In genomic region chr14:77097689-77098469, GRCh38 we compare ENCODE assay signal across 8 cellular contexts. TPM values are rescaled to one million over a fixed set of nuclear protein-coding genes. Genes with fewer than 3 reads are reported as not detected.
DNase-seq lines count a peak whose midpoint lies in the region; ATAC-seq and TF ChIP-seq lines count a peak whose summit lies in the region.

TSS of gene CIPC (plus strand) at chr14:77098258. CDS start at chr14:77105709, 7,451 bp downstream.

- no peak for TF ChIP-seq CTCF in BE2C (IDR thresholded peaks at IDR 0.05; ENCODE audit: low read depth, low read length)
- no peak for TF ChIP-seq CTCF in colonic mucosa (IDR thresholded peaks at IDR 0.05)

- peak within 1 kb of the TSS; percentile 96 for H3K4me3 ChIP-seq in BE2C (ENCODE audit: low read depth, low read length)
- H3K4me3 ChIP-seq in colonic mucosa = peak within 1 kb of the TSS; percentile 70

- no peaks in the 10 kb centered on the region for H3K27me3 ChIP-seq in BE2C
- no peaks in the 10 kb centered on the region for H3K27me3 ChIP-seq in colonic mucosa

- H3K27ac ChIP-seq in colonic mucosa = peak within 1 kb of the TSS; percentile 98

- intact Hi-C loops in colonic mucosa (cut with DNase I) = no loop called here

- peak within 1 kb of the TSS; percentile 98 to 99 for H3K9ac ChIP-seq in colonic mucosa (ENCODE audit: low read depth in 2 of 2, low read length in 2 of 2)

- ATAC-seq in HG03460 (IDR thresholded peaks at IDR 0.05; ENCODE audit: unreplicated experiment) = peak; percentile 80

- peaks cover 3% of the 10 kb centered on the region; the same call in 1 of the 2 replicates for H3K4me1 ChIP-seq in BE2C
- H3K4me1 ChIP-seq in colonic mucosa = peaks cover 14% of the 10 kb centered on the region

- no peaks in the 10 kb centered on the region for H3K9me3 ChIP-seq in BE2C
- H3K9me3 ChIP-seq in colonic mucosa = no peaks in the 10 kb centered on the region

- DNase-seq in BE2C (peak; percentile 100), GM19240 (ENCODE audit: insufficient read length, low spot score) (peak; percentile 86), NCI-H526 (lab: John Stamatoyannopoulos, UW) (peak; percentile 96 to 99), colonic mucosa (peak; percentile 100), kidney tubule cell (ENCODE audit: low spot score) (peak; percentile 99)
- peak; percentile 100 for DNase-seq in activated CD4-positive, alpha-beta T cell treated with anti-CD3 and anti-CD28 coated beads for 48 hours
- DNase-seq in stimulated activated CD4-positive, alpha-beta T cell treated with anti-CD3 and anti-CD28 coated beads, Interleukin-1b, Interleukin-23, amount 100 ng/mL, for 24 hours (ENCODE audit: low read depth in 4 of 4, low spot score in 1 of 4) = peak; percentile 97 to 99 (median 98)

- H3K36me3 ChIP-seq in BE2C (no peaks in the 10 kb centered on the region), colonic mucosa (no peaks in the 10 kb centered on the region)

RNA-seq across cellular contexts. Expression of gene CIPC, which starts in this region (rescaled TPM):
- 28.9 TPM for polyA plus RNA-seq in BE2C (2012; ENCODE audit: insufficient read depth, insufficient read length, low read depth)
- 10 to 100 TPM; 18.2 to 38.4 TPM for total RNA-seq in colonic mucosa

Comparison
In these comparisons a context has a peak if more than half of its experiments do, and no peak if none do; other contexts are left out.
1. Peak in every context shown above with its lines: DNase-seq, ATAC-seq, H3K4me3 ChIP-seq and H3K27ac ChIP-seq.